ENCODE assay signal across 8 cellular contexts in genomic region chr1:113452921-113453770, GRCh38.
DNase-seq lines count a peak whose midpoint lies in the region; ATAC-seq, FAIRE-seq and TF ChIP-seq lines count a peak whose summit lies in the region.

No MANE protein-coding gene starts in this region.

- no peaks in the 10 kb centered on the region for H3K27me3 ChIP-seq in SJCRH30
- H3K27me3 ChIP-seq in psoas muscle (ENCODE audit: insufficient read depth in 3 of 3, low read length in 2 of 3) = no peaks in the 10 kb centered on the region

- H3K9me3 ChIP-seq in SJCRH30 (replicated peaks) (no peaks in the 10 kb centered on the region; the same call in 1 of the 2 replicates), psoas muscle (no peaks in the 10 kb centered on the region)

- H3K4me3 ChIP-seq in SJCRH30 = no peak overlapping the region
- no peak overlapping the region for H3K4me3 ChIP-seq in psoas muscle

- ATAC-seq in psoas muscle (peak in 2 of 4 donors; percentile 52 to 54), GM21737 (IDR thresholded peaks at IDR 0.05; ENCODE audit: unreplicated experiment) (no peak), GM21576 (IDR thresholded peaks at IDR 0.05; ENCODE audit: unreplicated experiment) (no peak)

- peak; percentile 49 for TF ChIP-seq CTCF in D721Med (IDR thresholded peaks at IDR 0.05; ENCODE audit: insufficient read depth, missing control alignments)
- TF ChIP-seq CTCF in psoas muscle (IDR thresholded peaks at IDR 0.05) = peak; percentile 43

- H3K36me3 ChIP-seq in SJCRH30 (no peaks in the 10 kb centered on the region), psoas muscle (ENCODE audit: insufficient read depth in 1 of 2, low read depth in 1 of 2) (no peaks in the 10 kb centered on the region)

- intact Hi-C loops in psoas muscle (cut with DNase I) = loop anchor here (5.0 to 10.0 kb wide), 2 partner anchors 308 to 311 kb away; no protein-coding TSS in a partner anchor

- 70 to 76% (median 73%) methylated on average over 2 of the region's 2 CpGs for WGBS in psoas muscle, 3 donors

- H3K4me1 ChIP-seq in SJCRH30 (peaks cover 4% of the 10 kb centered on the region; the same call in 1 of the 2 replicates), psoas muscle (no peaks in the 10 kb centered on the region)

- FAIRE-seq in D721Med (lab: Jason Lieb, UNC) = no peak
- FAIRE-seq in HTR-8/SVneo (lab: Jason Lieb, UNC) = no peak
- FAIRE-seq in GM19239 (lab: Jason Lieb, UNC) = no peak

- H3K27ac ChIP-seq in SJCRH30 = no peak overlapping the region
- H3K27ac ChIP-seq in psoas muscle = no peak overlapping the region

- no peak for DNase-seq in D721Med (ENCODE audit: insufficient read length, low spot score)
- peak; percentile 2 for DNase-seq in HTR-8/SVneo (ENCODE audit: insufficient read length, low spot score)
- DNase-seq in SJCRH30 = peak; percentile 2 to 10
- DNase-seq in fibroblast of peridontal ligament (ENCODE audit: extremely low read depth) = peak; percentile 64
- no peak for DNase-seq in psoas muscle
- DNase-seq in GM19239 (ENCODE audit: insufficient read length, low spot score) = no peak

Comparison
In these comparisons a context has a peak if more than half of its experiments do, and no peak if none do; other contexts are left out.
1. DNase-seq: peak in HTR-8/SVneo (single experiment), SJCRH30 (2 of 2) and fibroblast of peridontal ligament (single experiment); none in D721Med (single experiment), psoas muscle (0 of 2) and GM19239 (single experiment).